Comparison of ENCODE assay signal across 18 cellular contexts in genomic region chr2:29228276-29228675, GRCh38.
DNase-seq lines count a peak whose midpoint lies in the region; ATAC-seq lines count a peak whose summit lies in the region.
"Had no signal": no experiment of that assay in that cellular context is flagged by ENCODE, and none has a peak within 500 bp of the region (broad histone marks: within the 10 kb centered on the region; RNA-seq: fewer than 3 reads in every experiment).

No MANE protein-coding gene starts in this region.

- no peak overlapping the region for H3K4ac ChIP-seq in trophoblast cell (ENCODE audit: low read depth, low read length)

- in situ Hi-C loops in GM23248 (cut with MboI), result no loop called here

- no peak overlapping the region for H2AFZ ChIP-seq in GM23248
- no peak overlapping the region for H2AFZ ChIP-seq in trophoblast cell (ENCODE audit: insufficient read depth, low read length, poor library complexity)

- no peaks in the 10 kb centered on the region for H3F3A ChIP-seq in GM23248 (ENCODE audit: insufficient read depth)

- H3K9ac ChIP-seq in GM23248 (no peak overlapping the region), SK-N-MC (ENCODE audit: insufficient read length) (no peak overlapping the region), skeletal muscle satellite cell (ENCODE audit: low read depth, low read length) (no peak overlapping the region), trophoblast cell (ENCODE audit: low read length) (no peak overlapping the region)

- H3K9me3 ChIP-seq in GM23248 (ENCODE audit: low read depth) (no peaks in the 10 kb centered on the region), SK-N-MC (ENCODE audit: low read depth, low read length) (no peaks in the 10 kb centered on the region), skeletal muscle satellite cell (replicated peaks; ENCODE audit: low read length) (no peaks in the 10 kb centered on the region), trophoblast cell (ENCODE audit: insufficient read depth, low read depth, low read length) (peaks cover 1% of the 10 kb centered on the region)
- H3K9me3 ChIP-seq: prostate gland had no signal

- no peaks in the 10 kb centered on the region for H3K9me2 ChIP-seq in GM23248 (ENCODE audit: insufficient read depth)

- H3K27me3 ChIP-seq in GM23248 (replicated peaks; ENCODE audit: insufficient read depth) (peaks cover 37% of the 10 kb centered on the region), skeletal muscle satellite cell (ENCODE audit: control insufficient read depth, insufficient read depth, low read length) (peaks cover 66% of the 10 kb centered on the region), trophoblast cell (ENCODE audit: insufficient read depth, low read length) (no peaks in the 10 kb centered on the region)

- H3K27ac ChIP-seq in GM23248 (no peak overlapping the region), SK-N-MC (peak overlapping the region; percentile 46; the same call in 1 of the 2 replicates), trophoblast cell (ENCODE audit: low read depth, low read length) (no peak overlapping the region)
- H3K27ac ChIP-seq: prostate gland had no signal

- no peaks in the 10 kb centered on the region for H3K36me3 ChIP-seq in GM23248 (ENCODE audit: low read depth)
- no peaks in the 10 kb centered on the region for H3K36me3 ChIP-seq in SK-N-MC (ENCODE audit: insufficient read depth, low read length)
- no peaks in the 10 kb centered on the region for H3K36me3 ChIP-seq in skeletal muscle satellite cell (ENCODE audit: insufficient read depth, low read length)
- no peaks in the 10 kb centered on the region for H3K36me3 ChIP-seq in trophoblast cell (ENCODE audit: control insufficient read depth in 1 of 2, insufficient read depth in 2 of 2, low read length in 2 of 2)
- H3K36me3 ChIP-seq: prostate gland had no signal

- no peak overlapping the region for H3K14ac ChIP-seq in trophoblast cell (ENCODE audit: low read length)

- H3K4me3 ChIP-seq in GM23248 (no peak overlapping the region), SK-N-MC (0 out of 2 replicates have a peak overlapping the region, but pooled peaks have one; percentile 38), skeletal muscle satellite cell (ENCODE audit: low read length) (no peak overlapping the region), trophoblast cell (ENCODE audit: low read depth, low read length) (no peak overlapping the region)
- H3K4me3 ChIP-seq: prostate gland had no signal

- H3K79me2 ChIP-seq in GM23248 (ENCODE audit: insufficient read depth), result no peaks in the 10 kb centered on the region
- no peaks in the 10 kb centered on the region for H3K79me2 ChIP-seq in trophoblast cell (ENCODE audit: control insufficient read depth, insufficient read depth, low read length, poor library complexity)

- H2BK120ac ChIP-seq in trophoblast cell (ENCODE audit: insufficient read depth, low read length, poor library complexity), result no peak overlapping the region

- ATAC-seq in HG03442 (IDR thresholded peaks at IDR 0.05; ENCODE audit: unreplicated experiment), result no peak
- ATAC-seq: activated CD4-positive, alpha-beta T cell treated with anti-CD3 and anti-CD28 coated beads for 36 hours; left ventricle myocardium superior had no signal

- H3K18ac ChIP-seq in trophoblast cell (ENCODE audit: low read length), result no peak overlapping the region

- H3K4me2 ChIP-seq in GM23248 (ENCODE audit: unreplicated experiment), result no peak overlapping the region
- H3K4me2 ChIP-seq in skeletal muscle satellite cell (ENCODE audit: low read length), result peak overlapping the region; percentile 32
- H3K4me2 ChIP-seq in trophoblast cell (ENCODE audit: low read length), result no peak overlapping the region

- 17 to 18% methylated on average over 8 of the region's 8 CpGs for WGBS in GM23248 (ENCODE audit: low coverage in 1 of 2, low lambda C conversion rate in 2 of 2, missing lambda C conversion rate in 2 of 2), 2 experiments
- WGBS in trophoblast cell (ENCODE audit: extremely low coverage, insufficient coverage, insufficient read length), result no CpG with 5 or more reads among the region's 8 CpGs

- H2AK5ac ChIP-seq in trophoblast cell (ENCODE audit: low read length), result no peak overlapping the region

- no peak overlapping the region for H4K91ac ChIP-seq in trophoblast cell (ENCODE audit: low read depth, low read length)

- DNase-seq in GM23248 (peak; percentile 32), SK-N-MC (ENCODE audit: low read depth, low spot score) (no peak), foreskin melanocyte (peak; percentile 29), NCI-H524 (lab: John Stamatoyannopoulos, UW) (no peak), trophoblast cell (no peak)
- DNase-seq: activated CD4-positive, alpha-beta T cell treated with anti-CD3 and anti-CD28 coated beads for 36 hours; C1 segment of cervical spinal cord; DND-41; GOT3; left ventricle myocardium superior; naive thymus-derived CD4-positive, alpha-beta T cell; NCI-H1048; NCI-H2171; NK-92 treated with Interleukin-12 subunit alpha and Interleukin-12 subunit beta, amount 100 ng/mL, for 24 hours; T-helper 9 cell had no signal

- H2BK5ac ChIP-seq in trophoblast cell (ENCODE audit: low read depth, low read length, poor library complexity), result no peak overlapping the region

- no peak overlapping the region for H4K8ac ChIP-seq in trophoblast cell (ENCODE audit: low read depth, low read length)

- H3K4me1 ChIP-seq in GM23248 (ENCODE audit: insufficient read depth), result no peaks in the 10 kb centered on the region
- H3K4me1 ChIP-seq in skeletal muscle satellite cell (ENCODE audit: control insufficient read depth, insufficient read depth, low read length), result peaks cover 20% of the 10 kb centered on the region
- H3K4me1 ChIP-seq in trophoblast cell (ENCODE audit: control insufficient read depth in 1 of 2, insufficient read depth in 2 of 2, low read length in 2 of 2), result peaks cover 0 to 4% of the 10 kb centered on the region in 2 experiments
- H3K4me1 ChIP-seq: prostate gland had no signal

- no peaks in the 10 kb centered on the region for H3K79me1 ChIP-seq in trophoblast cell (ENCODE audit: low read length)

- no peak overlapping the region for H4K12ac ChIP-seq in trophoblast cell (ENCODE audit: low read depth, low read length)

- H2BK12ac ChIP-seq in trophoblast cell (ENCODE audit: low read length), result no peak overlapping the region

- H3K23ac ChIP-seq in trophoblast cell (ENCODE audit: low read length), result no peak overlapping the region

- H4K20me1 ChIP-seq in GM23248 (ENCODE audit: insufficient read depth), result no peaks in the 10 kb centered on the region

Comparison
In these comparisons a context has a peak if more than half of its experiments do, and no peak if none do; other contexts are left out.
1. DNase-seq: peak in GM23248 (single experiment) and foreskin melanocyte (single experiment); none in SK-N-MC (single experiment), NCI-H524 (0 of 2) and trophoblast cell (0 of 2).